ENCODE assay signal across 14 cellular contexts in the genomic region with DNA sequence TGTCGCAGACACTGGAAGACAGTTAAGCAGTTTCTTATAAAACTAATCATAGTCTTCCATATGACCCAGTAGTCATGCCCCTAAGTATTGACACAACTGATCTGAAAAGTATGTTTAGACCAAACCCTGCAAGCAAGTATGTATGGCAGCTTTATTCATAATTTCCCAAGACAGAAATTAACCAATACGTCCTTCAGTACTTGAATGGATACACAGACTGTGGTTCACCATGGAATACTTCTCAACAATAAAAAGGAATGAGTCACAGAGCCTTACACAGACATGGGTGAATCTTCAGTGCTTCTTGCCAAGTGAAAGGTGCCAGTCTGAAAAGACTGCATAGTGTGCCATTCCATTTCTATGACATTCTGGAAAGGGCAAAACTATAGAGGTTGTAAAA. TPM values are rescaled to one million over a fixed set of nuclear protein-coding genes. Genes with fewer than 3 reads are reported as not detected.
DNase-seq lines count a peak whose midpoint lies in the region; ATAC-seq, FAIRE-seq and TF ChIP-seq lines count a peak whose summit lies in the region.
"Had no signal": no experiment of that assay in that cellular context is flagged by ENCODE, and none has a peak within 500 bp of the region (broad histone marks: within the 10 kb centered on the region; RNA-seq: fewer than 3 reads in every experiment).

No MANE protein-coding gene starts in this region.

- no peak overlapping the region for H2AFZ ChIP-seq in keratinocyte (ENCODE audit: control insufficient read depth, low read length)

- H3K4me1 Mint-ChIP-seq in activated T-helper 1 cell treated with anti-CD3 and anti-CD28 coated beads, Interleukin-12 subunit alpha, Interleukin-12 subunit beta, Interleukin-2, Interleukin-4 antibody, amounts not matched to agents 30 ng/mL and 10 ng/mL and 1 ng/mL, durations not matched to agents 14 hours and 24 hours and 36 hours (ENCODE audit: low read depth): no peaks in the 10 kb centered on the region

- H3K27me3 ChIP-seq in keratinocyte (ENCODE audit: control insufficient read depth, extremely low read depth, insufficient read depth, low read length): no peaks in the 10 kb centered on the region
- H3K27me3 ChIP-seq: esophagus muscularis mucosa, right atrium auricular region, suprapubic skin had no signal

- no peak overlapping the region for H3K4me3 Mint-ChIP-seq in activated T-helper 1 cell treated with anti-CD3 and anti-CD28 coated beads, Interleukin-12 subunit alpha, Interleukin-12 subunit beta, Interleukin-2, Interleukin-4 antibody, amounts not matched to agents 30 ng/mL and 10 ng/mL and 1 ng/mL, durations not matched to agents 14 hours and 24 hours and 36 hours
- H3K4me3 Mint-ChIP-seq: CD8-positive, alpha-beta T cell had no signal

- no peak for TF ChIP-seq CTCF in AG10803 (conservative IDR thresholded peaks at IDR 0.05; ENCODE audit: low read length)
- no peak for TF ChIP-seq CTCF in keratinocyte (optimal IDR thresholded peaks at IDR 0.05 in 1 of 3, IDR thresholded peaks at IDR 0.05 in 1 of 3, conservative IDR thresholded peaks at IDR 0.05 in 1 of 3; ENCODE audit: extremely low read depth in 1 of 3, insufficient read depth in 2 of 3, low read length in 3 of 3)

- H3K9me3 Mint-ChIP-seq in activated T-helper 1 cell treated with anti-CD3 and anti-CD28 coated beads, Interleukin-12 subunit alpha, Interleukin-12 subunit beta, Interleukin-2, Interleukin-4 antibody, amounts not matched to agents 30 ng/mL and 10 ng/mL and 1 ng/mL, durations not matched to agents 14 hours and 24 hours and 36 hours: no peaks in the 10 kb centered on the region
- H3K9me3 Mint-ChIP-seq: CD8-positive, alpha-beta T cell had no signal

- no peaks in the 10 kb centered on the region for H3K9me3 ChIP-seq in keratinocyte (ENCODE audit: control insufficient read depth, low read depth, low read length)
- H3K9me3 ChIP-seq: esophagus muscularis mucosa, right atrium auricular region, suprapubic skin had no signal

- no peaks in the 10 kb centered on the region for H3K79me2 ChIP-seq in keratinocyte (ENCODE audit: control insufficient read depth, insufficient read depth, low read length)

- intact Hi-C loops in activated T-helper 1 cell treated with anti-CD3 and anti-CD28 coated beads, Interleukin-12 subunit alpha, Interleukin-12 subunit beta, Interleukin-2, Interleukin-4 antibody, amounts not matched to agents 30 ng/mL and 10 ng/mL and 1 ng/mL, durations not matched to agents 14 hours and 24 hours and 36 hours (cut with micrococcal nuclease): no loop called here

- no peak overlapping the region for H3K4me3 ChIP-seq in AG10803 (ENCODE audit: low read length)
- H3K4me3 ChIP-seq in keratinocyte (ENCODE audit: control insufficient read depth in 2 of 3, extremely low read depth in 1 of 3, insufficient read depth in 2 of 3, low read depth in 1 of 3, low read length in 3 of 3): no peak overlapping the region
- H3K4me3 ChIP-seq: esophagus muscularis mucosa, right atrium auricular region, suprapubic skin had no signal

- no peaks in the 10 kb centered on the region for H3K36me3 ChIP-seq in keratinocyte (ENCODE audit: control insufficient read depth in 2 of 2, extremely low read depth in 1 of 2, insufficient read depth in 2 of 2, low read length in 2 of 2)
- H3K36me3 ChIP-seq: esophagus muscularis mucosa, right atrium auricular region, suprapubic skin had no signal

- peak overlapping the region; percentile 45 for H3K27ac Mint-ChIP-seq in activated T-helper 1 cell treated with anti-CD3 and anti-CD28 coated beads, Interleukin-12 subunit alpha, Interleukin-12 subunit beta, Interleukin-2, Interleukin-4 antibody, amounts not matched to agents 30 ng/mL and 10 ng/mL and 1 ng/mL, durations not matched to agents 14 hours and 24 hours and 36 hours
- H3K27ac Mint-ChIP-seq: CD8-positive, alpha-beta T cell had no signal

- no peaks in the 10 kb centered on the region for H4K20me1 ChIP-seq in keratinocyte (ENCODE audit: control insufficient read depth, extremely low read depth, insufficient read depth, low read length)

- FAIRE-seq in keratinocyte (lab: Jason Lieb, UNC): peak; percentile 95
- FAIRE-seq: TTC549 had no signal

- dilution Hi-C loops in keratinocyte (cut with MboI; ENCODE audit: extremely low pct_ligation_motif_present, low sequenced_read_pairs): no loop called here

- peak; percentile 92 for DNase-seq in AG10803 (ENCODE audit: low read depth)
- DNase-seq in activated T-helper 1 cell treated with anti-CD3 and anti-CD28 coated beads, Interleukin-12 subunit alpha, Interleukin-12 subunit beta, Interleukin-2, Interleukin-4 antibody, amounts not matched to agents 30 ng/mL and 10 ng/mL and 1 ng/mL, durations not matched to agents 14 hours and 24 hours and 36 hours (ENCODE audit: low spot score): no peak
- DNase-seq in keratinocyte (ENCODE audit: low read depth, low spot score): peak; percentile 76
- no peak for DNase-seq in NCI-H510A treated with DMSO at 0.1 percent for 48 hours (lab: John Stamatoyannopoulos, UW)
- no peak for DNase-seq in epidermal melanocyte (ENCODE audit: insufficient read length, low spot score)
- no peak for DNase-seq in caudate nucleus (lab: John Stamatoyannopoulos, UW)
- no peak for DNase-seq in hypothalamus (lab: John Stamatoyannopoulos, UW)
- DNase-seq: CD8-positive, alpha-beta T cell; central memory CD4-positive, alpha-beta T cell had no signal

- H3K9ac ChIP-seq in keratinocyte (ENCODE audit: control insufficient read depth, extremely low read depth, insufficient read depth, low read length): no peak overlapping the region

- no peaks in the 10 kb centered on the region for H3K36me3 Mint-ChIP-seq in activated T-helper 1 cell treated with anti-CD3 and anti-CD28 coated beads, Interleukin-12 subunit alpha, Interleukin-12 subunit beta, Interleukin-2, Interleukin-4 antibody, amounts not matched to agents 30 ng/mL and 10 ng/mL and 1 ng/mL, durations not matched to agents 14 hours and 24 hours and 36 hours (ENCODE audit: low read depth)
- H3K36me3 Mint-ChIP-seq: CD8-positive, alpha-beta T cell had no signal

- peak overlapping the region; percentile 15 for H3K27ac ChIP-seq in keratinocyte (ENCODE audit: control insufficient read depth, insufficient read depth, low read length)
- H3K27ac ChIP-seq in caudate nucleus (ENCODE audit: low read depth, low read length): no peak overlapping the region
- H3K27ac ChIP-seq: esophagus muscularis mucosa, right atrium auricular region, suprapubic skin had no signal

- peak; percentile 29 for ATAC-seq in GM21723 (IDR thresholded peaks at IDR 0.05; ENCODE audit: unreplicated experiment)
- ATAC-seq: CD8-positive, alpha-beta T cell had no signal

- H3K9me1 ChIP-seq in keratinocyte (ENCODE audit: control insufficient read depth, extremely low read depth, insufficient read depth, low read length): no peaks in the 10 kb centered on the region

- H3K4me1 ChIP-seq in keratinocyte (ENCODE audit: control insufficient read depth, extremely low read depth, insufficient read depth, low read length): peaks cover 27% of the 10 kb centered on the region

- H3K27me3 Mint-ChIP-seq in activated T-helper 1 cell treated with anti-CD3 and anti-CD28 coated beads, Interleukin-12 subunit alpha, Interleukin-12 subunit beta, Interleukin-2, Interleukin-4 antibody, amounts not matched to agents 30 ng/mL and 10 ng/mL and 1 ng/mL, durations not matched to agents 14 hours and 24 hours and 36 hours (ENCODE audit: insufficient read depth): peaks cover 31% of the 10 kb centered on the region

- peak overlapping the region; percentile 42 for H3K4me2 ChIP-seq in keratinocyte (ENCODE audit: control insufficient read depth, extremely low read depth, insufficient read depth, low read depth, low read length)

RNA-seq across cellular contexts. Expression of a gene that starts 50.2 kb away (rescaled TPM):
- 6.2 and 6.6 TPM in 2 replicates for total RNA-seq in activated T-helper 1 cell treated with anti-CD3 and anti-CD28 coated beads, Interleukin-12 subunit alpha, Interleukin-12 subunit beta, Interleukin-2, Interleukin-4 antibody, amounts not matched to agents 30 ng/mL and 10 ng/mL and 1 ng/mL, durations not matched to agents 14 hours and 24 hours and 36 hours
- 1.0 to 1.9 TPM (median 1.9 TPM) in 3 replicates for polyA plus RNA-seq in keratinocyte
- polyA plus RNA-seq in keratinocyte (2011; ENCODE audit: low read depth): not detected
- polyA plus RNA-seq in keratinocyte (2011; cell fraction: cytosol; rRNA removed): 0.79 and 1.1 TPM in 2 replicates
- 1.6 and 3.9 TPM in 2 replicates for polyA plus RNA-seq in keratinocyte (2011; cell fraction: nucleus; rRNA removed)
- polyA plus RNA-seq in keratinocyte (2012; ENCODE audit: low replicate concordance): 0.42 and 1.0 TPM in 2 replicates
- 2.2 to 3.6 TPM (median 3.5 TPM) in 3 replicates for polyA minus RNA-seq in keratinocyte
- polyA minus RNA-seq in keratinocyte (2011; cell fraction: cytosol; rRNA and poly(A)+ RNA removed): not detected
- polyA minus RNA-seq in keratinocyte (2011; cell fraction: nucleus; rRNA and poly(A)+ RNA removed): 1.5 and 2.3 TPM in 2 replicates

Comparison
In these comparisons a context has a peak if more than half of its experiments do, and no peak if none do; other contexts are left out.
1. DNase-seq: peak in AG10803 (single experiment) and keratinocyte (single experiment); none in activated T-helper 1 cell treated with anti-CD3 and anti-CD28 coated beads, Interleukin-12 subunit alpha, Interleukin-12 subunit beta, Interleukin-2, Interleukin-4 antibody, amounts not matched to agents 30 ng/mL and 10 ng/mL and 1 ng/mL, durations not matched to agents 14 hours and 24 hours and 36 hours (single experiment), NCI-H510A treated with DMSO at 0.1 percent for 48 hours (single experiment), epidermal melanocyte (single experiment), caudate nucleus (0 of 61) and hypothalamus (0 of 51).